Comparison of ENCODE assay signal across 24 cellular contexts in genomic region chr11:134291196-134291595, GRCh38. TPM values are rescaled to one million over a fixed set of nuclear protein-coding genes. Genes with fewer than 3 reads are reported as not detected.
DNase-seq lines count a peak whose midpoint lies in the region; ATAC-seq and TF ChIP-seq lines count a peak whose summit lies in the region.
"Had no signal": no experiment of that assay in that cellular context is flagged by ENCODE, and none has a peak within 500 bp of the region (broad histone marks: within the 10 kb centered on the region; RNA-seq: fewer than 3 reads in every experiment).

No MANE protein-coding gene starts in this region.

- no peaks in the 10 kb centered on the region for H3K4me1 ChIP-seq in vagina
- H3K4me1 ChIP-seq: BE2C had no signal

- H3K36me3 Mint-ChIP-seq in WTC11: peaks cover 62% of the 10 kb centered on the region
- H3K36me3 Mint-ChIP-seq: CD14-positive monocyte; CD4-positive, alpha-beta memory T cell; CD4-positive, CD25-positive, alpha-beta regulatory T cell; CD8-positive, alpha-beta memory T cell had no signal

- intact Hi-C loops in vagina (cut with DNase I): no loop called here

- no peaks in the 10 kb centered on the region for H3K27me3 Mint-ChIP-seq in WTC11 (ENCODE audit: low read depth)
- H3K27me3 Mint-ChIP-seq: CD4-positive, alpha-beta memory T cell had no signal

- H3K27me3 ChIP-seq in vagina: no peaks in the 10 kb centered on the region
- H3K27me3 ChIP-seq: BLaER1 had no signal

- peaks cover 4% of the 10 kb centered on the region; the same call in 1 of the 2 replicates for H3K9me3 Mint-ChIP-seq in WTC11
- H3K9me3 Mint-ChIP-seq: CD4-positive, alpha-beta memory T cell; CD4-positive, CD25-positive, alpha-beta regulatory T cell; CD8-positive, alpha-beta memory T cell had no signal

- peak overlapping the region; percentile 72; the same call in 1 of the 2 replicates for H3K27ac Mint-ChIP-seq in WTC11
- H3K27ac Mint-ChIP-seq: CD4-positive, alpha-beta memory T cell had no signal

- H3K9me3 ChIP-seq in vagina: no peaks in the 10 kb centered on the region
- H3K9me3 ChIP-seq: BE2C, BLaER1 had no signal

- H3K4me1 Mint-ChIP-seq in WTC11: peaks cover 20% of the 10 kb centered on the region
- H3K4me1 Mint-ChIP-seq: CD14-positive monocyte; CD4-positive, alpha-beta memory T cell; CD4-positive, CD25-positive, alpha-beta regulatory T cell; CD8-positive, alpha-beta memory T cell had no signal

- no peak overlapping the region for H3K27ac ChIP-seq in vagina
- H3K27ac ChIP-seq: BLaER1 had no signal

- no peak for TF ChIP-seq CTCF in WTC11 (IDR thresholded peaks at IDR 0.05)
- no peak for TF ChIP-seq CTCF in vagina (IDR thresholded peaks at IDR 0.05)

- DNase-seq in WTC11 (ENCODE audit: low spot score): no peak
- peak; percentile 6 for DNase-seq in ecto neural progenitor cell (ENCODE audit: low spot score)
- peak; percentile 16 to 34 for DNase-seq in vagina (ENCODE audit: extremely low spot score in 2 of 2)
- no peak for DNase-seq in GM03348 (ENCODE audit: low spot score)
- no peak for DNase-seq in mesenteric fat pad (ENCODE audit: low spot score)
- DNase-seq: 8988T; ACHN; BE2C; C1 segment of cervical spinal cord; CD4-positive, alpha-beta memory T cell; CD4-positive, CD25-positive, alpha-beta regulatory T cell; CD8-positive, alpha-beta memory T cell; COR-L47; DMS 273 treated with DMSO at 0.1 percent for 48 hours; DMS153; DMS53; DMS79; DND-41; EL; GDM1 had no signal

- TF ChIP-seq POLR2A in vagina (IDR thresholded peaks at IDR 0.05): no peak

- POLR2A ChIA-PET in WTC11 (lab: Charles Lee): no interaction called here

- no peak overlapping the region for H3K4me3 ChIP-seq in vagina
- H3K4me3 ChIP-seq: BLaER1, GM12878 had no signal

- CTCF ChIA-PET in WTC11 (lab: Charles Lee): interaction anchor here (0.7 kb wide), 1 partner anchor 9 kb away, joined by 3 read pairs; no protein-coding TSS in a partner anchor

- ATAC-seq in WTC11: no peak
- ATAC-seq: GM12878 had no signal

- no peak overlapping the region for H3K4me3 Mint-ChIP-seq in WTC11
- H3K4me3 Mint-ChIP-seq: CD14-positive monocyte; CD4-positive, alpha-beta memory T cell; CD4-positive, CD25-positive, alpha-beta regulatory T cell; CD8-positive, alpha-beta memory T cell had no signal

- H3K36me3 ChIP-seq in vagina: no peaks in the 10 kb centered on the region
- H3K36me3 ChIP-seq: BE2C, BLaER1 had no signal

TF ChIP-seq in WTC11, 78 proteins besides CTCF, POLR2A, EP300 and RAD21 (continues in another document):
- no peak for TF ChIP-seq ZNF416 (CRISPR knock-in tag; IDR thresholded peaks at IDR 0.05)
- no peak for TF ChIP-seq AFF4 (CRISPR knock-in tag; IDR thresholded peaks at IDR 0.05; ENCODE audit: borderline replicate concordance)
- no peak for TF ChIP-seq CREB1 (CRISPR knock-in tag; IDR thresholded peaks at IDR 0.05)
- TF ChIP-seq ATF2 (CRISPR knock-in tag; IDR thresholded peaks at IDR 0.05; ENCODE audit: borderline replicate concordance, low read depth): no peak
- no peak for TF ChIP-seq GABPB1 (CRISPR knock-in tag; IDR thresholded peaks at IDR 0.05)
- no peak for TF ChIP-seq ARID4B (CRISPR knock-in tag; IDR thresholded peaks at IDR 0.05; ENCODE audit: borderline replicate concordance)
- TF ChIP-seq ATF1 (CRISPR knock-in tag; IDR thresholded peaks at IDR 0.05): no peak
- no peak for TF ChIP-seq ZNF232 (CRISPR knock-in tag; IDR thresholded peaks at IDR 0.05)
- TF ChIP-seq ZNF281 (CRISPR knock-in tag; IDR thresholded peaks at IDR 0.05): no peak

RNA-seq across cellular contexts. Expression of gene GLB1L3, which starts 15.0 kb away (rescaled TPM):
- total RNA-seq in WTC11 (2021) (34.6 to 50.2 TPM (median 35.9 TPM) in 3 replicates), vagina (2.2 TPM), mesenteric fat pad (not detected)
- total RNA-seq: G401 had no signal

RNA-seq across cellular contexts. Expression of gene ACAD8, which starts 37.8 kb away (rescaled TPM):
- total RNA-seq in WTC11 (2021) (49.4 to 55.2 TPM (median 51.9 TPM) in 3 replicates), vagina (31.9 TPM), mesenteric fat pad (24.5 TPM)

RNA-seq across cellular contexts. Expression of gene THYN1, which starts 38.0 kb away (rescaled TPM):
- 80.2 to 83.8 TPM (median 82.0 TPM) in 3 replicates for total RNA-seq in WTC11 (2021)
- 39.8 TPM for total RNA-seq in vagina
- total RNA-seq in mesenteric fat pad: 45.9 TPM

RNA-seq across cellular contexts. Expression of gene GLB1L2, which starts 40.6 kb away (rescaled TPM):
- 4.6 to 6.0 TPM (median 5.1 TPM) in 3 replicates for total RNA-seq in WTC11 (2021)
- total RNA-seq in vagina: 2.0 TPM
- 0.29 TPM for total RNA-seq in mesenteric fat pad

Comparison
In these comparisons a context has a peak if more than half of its experiments do, and no peak if none do; other contexts are left out.
1. DNase-seq: peak in ecto neural progenitor cell (single experiment) and vagina (2 of 2); none in WTC11 (single experiment), GM03348 (single experiment) and mesenteric fat pad (single experiment).
2. RNA of gene GLB1L3, which starts 15.0 kb away (total RNA-seq): 34.6 to 50.2 TPM in WTC11; 2.2 TPM in vagina (single experiment) and not detected in mesenteric fat pad (single experiment); every median in the first group is over 10 times any median in the second.